ENCODE assay signal across 9 cellular contexts in genomic region chr5:171457208-171457981, GRCh38. TPM values are rescaled to one million over a fixed set of nuclear protein-coding genes. Genes with fewer than 3 reads are reported as not detected.
"Had no signal": no experiment of that assay in that cellular context is flagged by ENCODE, and none has a peak within 500 bp of the region (broad histone marks: within the 10 kb centered on the region; RNA-seq: fewer than 3 reads in every experiment).

No MANE protein-coding gene starts in this region.

- H3K4me1 ChIP-seq: HAP-1 had no signal

- H3K27ac Mint-ChIP-seq: IgD-negative memory B cell had no signal

- H3K27ac ChIP-seq: GM23248 had no signal

- DNase-seq: GM23248, GOT3, H7, KG1 had no signal

- H2AFZ ChIP-seq: GM23248 had no signal

- H3K4me3 Mint-ChIP-seq: IgD-negative memory B cell had no signal

- H3K36me3 ChIP-seq: HAP-1 had no signal

- FAIRE-seq: HTR-8/SVneo had no signal

- H3K36me3 Mint-ChIP-seq: IgD-negative memory B cell had no signal

- H3K9me3 ChIP-seq: HAP-1 had no signal

- H3K4me3 ChIP-seq: GM23248, HAP-1 had no signal

- H3K4me1 Mint-ChIP-seq: IgD-negative memory B cell had no signal

- H3K9ac ChIP-seq: GM23248 had no signal

- ATAC-seq: HCT116 had no signal

RNA-seq across cellular contexts. Expression of gene FGF18, which starts 37.9 kb away (rescaled TPM):
- total RNA-seq: GM23248, H4 had no signal
- polyA plus RNA-seq: IgD-negative memory B cell had no signal
